8 cellular contexts compared by ENCODE assay signal in genomic region chr11:94128171-94128745, GRCh38. TPM values are rescaled to one million over a fixed set of nuclear protein-coding genes. Genes with fewer than 3 reads are reported as not detected.
A peak's percentile ranks its signal among the peaks of the same experiment; 100 is the strongest.
DNase-seq lines count a peak whose midpoint lies in the region; ATAC-seq and TF ChIP-seq lines count a peak whose summit lies in the region.

No MANE protein-coding gene starts in this region.

- H3K4me1 ChIP-seq in ascending aorta = peaks cover 0 to 29% of the 10 kb centered on the region in 2 donors

- intact Hi-C loops in ascending aorta (cut with DNase I) = loop anchor here (1.0 to 5.0 kb wide), 4 partner anchors 15 to 386 kb away; partner anchors contain the start of genes C11orf54 and TAF1D

- CTCF ChIA-PET in activated CD4-positive, alpha-beta T cell treated with anti-CD3 and anti-CD28 coated beads, Interleukin-2, amount 10 ng/mL, durations not matched to agents 7 days and 5 days (lab: Charles Lee) = interaction anchor here (1.2 to 1.8 kb wide), 3 partner anchors 10 to 1045 kb away, joined by 3 to 6 read pairs (median 4); no protein-coding TSS in a partner anchor

- no peak overlapping the region for H3K4me3 Mint-ChIP-seq in activated CD4-positive, alpha-beta T cell treated with anti-CD3 and anti-CD28 coated beads, Interleukin-2, amount 10 ng/mL, durations not matched to agents 7 days and 5 days
- peak overlapping the region in 3 of 5 donors; percentile 91 to 94 (median 92) for H3K4me3 Mint-ChIP-seq in immature natural killer cell
- no peak overlapping the region for H3K4me3 Mint-ChIP-seq in stimulated activated effector memory CD8-positive, alpha-beta T cell treated with anti-CD3 and anti-CD28 coated beads, Interleukin-12 subunit alpha, Interleukin-12 subunit beta, amount 100 ng/mL, for 72 hours

- peak overlapping the region; percentile 90 to 96 for H3K27ac ChIP-seq in ascending aorta

- peak overlapping the region; percentile 95 for H3K27ac Mint-ChIP-seq in activated CD4-positive, alpha-beta T cell treated with anti-CD3 and anti-CD28 coated beads, Interleukin-2, amount 10 ng/mL, durations not matched to agents 7 days and 5 days
- H3K27ac Mint-ChIP-seq in immature natural killer cell = peak overlapping the region; percentile 86 to 95 (median 92)
- no peak overlapping the region for H3K27ac Mint-ChIP-seq in stimulated activated effector memory CD8-positive, alpha-beta T cell treated with anti-CD3 and anti-CD28 coated beads, Interleukin-12 subunit alpha, Interleukin-12 subunit beta, amount 100 ng/mL, for 72 hours

- DNase-seq in activated CD4-positive, alpha-beta T cell treated with anti-CD3 and anti-CD28 coated beads, Interleukin-2, amount 10 ng/mL, durations not matched to agents 7 days and 5 days = no peak
- DNase-seq in activated CD4-positive, alpha-beta T cell treated with anti-CD3 and anti-CD28 coated beads, Interleukin-2, amount 50 U/mL, for 4 hours = no peak
- DNase-seq in NCI-H1105 treated with DMSO at 0.1 percent for 48 hours (lab: John Stamatoyannopoulos, UW) = peak; percentile 67
- no peak for DNase-seq in ascending aorta (ENCODE audit: low spot score in 2 of 2)
- no peak for DNase-seq in immature natural killer cell
- peak in 1 of 2 donors; percentile 86 for DNase-seq in stimulated activated effector memory CD8-positive, alpha-beta T cell treated with anti-CD3 and anti-CD28 coated beads, Interleukin-12 subunit alpha, Interleukin-12 subunit beta, amount 100 ng/mL, for 72 hours (ENCODE audit: low spot score in 2 of 2)
- no peak for DNase-seq in NCI-H1930 (lab: John Stamatoyannopoulos, UW)

- no peak for TF ChIP-seq CTCF in ascending aorta (IDR thresholded peaks at IDR 0.05)

- H3K27me3 ChIP-seq in ascending aorta = no peaks in the 10 kb centered on the region

- H3K36me3 ChIP-seq in ascending aorta = no peaks in the 10 kb centered on the region

- no peaks in the 10 kb centered on the region for H3K9me3 Mint-ChIP-seq in activated CD4-positive, alpha-beta T cell treated with anti-CD3 and anti-CD28 coated beads, Interleukin-2, amount 10 ng/mL, durations not matched to agents 7 days and 5 days
- H3K9me3 Mint-ChIP-seq in immature natural killer cell = no peaks in the 10 kb centered on the region
- H3K9me3 Mint-ChIP-seq in stimulated activated effector memory CD8-positive, alpha-beta T cell treated with anti-CD3 and anti-CD28 coated beads, Interleukin-12 subunit alpha, Interleukin-12 subunit beta, amount 100 ng/mL, for 72 hours = no peaks in the 10 kb centered on the region

- no peaks in the 10 kb centered on the region for H3K9me3 ChIP-seq in ascending aorta

- no peaks in the 10 kb centered on the region for H3K36me3 Mint-ChIP-seq in activated CD4-positive, alpha-beta T cell treated with anti-CD3 and anti-CD28 coated beads, Interleukin-2, amount 10 ng/mL, durations not matched to agents 7 days and 5 days (ENCODE audit: low read depth)
- no peaks in the 10 kb centered on the region for H3K36me3 Mint-ChIP-seq in immature natural killer cell
- H3K36me3 Mint-ChIP-seq in stimulated activated effector memory CD8-positive, alpha-beta T cell treated with anti-CD3 and anti-CD28 coated beads, Interleukin-12 subunit alpha, Interleukin-12 subunit beta, amount 100 ng/mL, for 72 hours = peaks cover 8% of the 10 kb centered on the region

- peak; percentile 14 for ATAC-seq in HG02571 (IDR thresholded peaks at IDR 0.05; ENCODE audit: unreplicated experiment)
- peak; percentile 44 for ATAC-seq in stimulated activated effector memory CD8-positive, alpha-beta T cell treated with anti-CD3 and anti-CD28 coated beads, Interleukin-12 subunit alpha, Interleukin-12 subunit beta, amount 100 ng/mL, for 72 hours

- POLR2A ChIA-PET in activated CD4-positive, alpha-beta T cell treated with anti-CD3 and anti-CD28 coated beads, Interleukin-2, amount 10 ng/mL, durations not matched to agents 7 days and 5 days (lab: Charles Lee) = interaction anchor here (1.7 kb wide), 1 partner anchor 387 kb away, joined by 6 read pairs; the partner anchor contains the start of genes C11orf54 and TAF1D

- H3K4me1 Mint-ChIP-seq in activated CD4-positive, alpha-beta T cell treated with anti-CD3 and anti-CD28 coated beads, Interleukin-2, amount 10 ng/mL, durations not matched to agents 7 days and 5 days = peaks cover 21% of the 10 kb centered on the region
- H3K4me1 Mint-ChIP-seq in immature natural killer cell = peaks cover 15 to 20% of the 10 kb centered on the region in 2 donors
- peaks cover 23% of the 10 kb centered on the region for H3K4me1 Mint-ChIP-seq in stimulated activated effector memory CD8-positive, alpha-beta T cell treated with anti-CD3 and anti-CD28 coated beads, Interleukin-12 subunit alpha, Interleukin-12 subunit beta, amount 100 ng/mL, for 72 hours

- peak overlapping the region; percentile 66 to 94 for H3K4me3 ChIP-seq in ascending aorta

- H3K27me3 Mint-ChIP-seq in activated CD4-positive, alpha-beta T cell treated with anti-CD3 and anti-CD28 coated beads, Interleukin-2, amount 10 ng/mL, durations not matched to agents 7 days and 5 days = no peaks in the 10 kb centered on the region
- peaks cover 0 to 12% (median 3%) of the 10 kb centered on the region in 3 donors for H3K27me3 Mint-ChIP-seq in immature natural killer cell (ENCODE audit: low read depth in 3 of 3)

RNA-seq across cellular contexts. Expression of gene PANX1, which starts 0.4 kb away (rescaled TPM):
- total RNA-seq in activated CD4-positive, alpha-beta T cell treated with anti-CD3 and anti-CD28 coated beads, Interleukin-2, amount 10 ng/mL, durations not matched to agents 7 days and 5 days = 10 to 100 TPM; 13.2 to 13.9 TPM
- total RNA-seq in ascending aorta = 24.4 TPM
- polyA plus RNA-seq in immature natural killer cell = 10 to 100 TPM in 2 of 3 donors, 1 to 10 TPM in 1; 9.2 to 16.0 (median 12.8) TPM

Comparison
In these comparisons a context has a peak if more than half of its experiments do, and no peak if none do; other contexts are left out.
1. H3K4me3 Mint-ChIP-seq: peak in immature natural killer cell (3 of 5); none in activated CD4-positive, alpha-beta T cell treated with anti-CD3 and anti-CD28 coated beads, Interleukin-2, amount 10 ng/mL, durations not matched to agents 7 days and 5 days (single experiment) and stimulated activated effector memory CD8-positive, alpha-beta T cell treated with anti-CD3 and anti-CD28 coated beads, Interleukin-12 subunit alpha, Interleukin-12 subunit beta, amount 100 ng/mL, for 72 hours (single experiment).